Comparison of ENCODE assay signal across 32 cellular contexts in genomic region chr18:33194793-33195192, GRCh38.
DNase-seq lines count a peak whose midpoint lies in the region; ATAC-seq and TF ChIP-seq lines count a peak whose summit lies in the region.
"Had no signal": no experiment of that assay in that cellular context is flagged by ENCODE, and none has a peak within 500 bp of the region (broad histone marks: within the 10 kb centered on the region; RNA-seq: fewer than 3 reads in every experiment).

No MANE protein-coding gene starts in this region.

- no peaks in the 10 kb centered on the region for H3K27me3 Mint-ChIP-seq in WTC11 (ENCODE audit: low read depth)
- H3K27me3 Mint-ChIP-seq in stimulated activated memory B cell treated with anti-CD40 and anti-IgM and Interleukin-4, amounts not matched to agents 10 μg/mL and 1 μg/mL and 100 μg/mL, for 72 hours = no peaks in the 10 kb centered on the region
- H3K27me3 Mint-ChIP-seq: CD4-positive, alpha-beta memory T cell; CD4-positive, alpha-beta T cell; CD4-positive, CD25-positive, alpha-beta regulatory T cell; CD8-positive, alpha-beta memory T cell had no signal

- no peaks in the 10 kb centered on the region for H3K36me3 ChIP-seq in HEK293 (ENCODE audit: control insufficient read depth in 2 of 2, insufficient read depth in 1 of 2, low read length in 2 of 2)
- H3K36me3 ChIP-seq in spleen = no peaks in the 10 kb centered on the region
- H3K36me3 ChIP-seq in gastrocnemius medialis = no peaks in the 10 kb centered on the region
- H3K36me3 ChIP-seq: BE2C; BLaER1; BLaER1 treated with 17β-estradiol and CSF1 and Interleukin-3, amounts not matched to agents 10 nM and 100 nM had no signal

- H3K4me3 Mint-ChIP-seq in WTC11 = no peak overlapping the region
- no peak overlapping the region for H3K4me3 Mint-ChIP-seq in stimulated activated memory B cell treated with anti-CD40 and anti-IgM and Interleukin-4, amounts not matched to agents 10 μg/mL and 1 μg/mL and 100 μg/mL, for 72 hours
- H3K4me3 Mint-ChIP-seq: B cell; CD14-positive monocyte; CD4-positive, alpha-beta memory T cell; CD4-positive, alpha-beta T cell; CD4-positive, CD25-positive, alpha-beta regulatory T cell; CD8-positive, alpha-beta memory T cell; CD8-positive, alpha-beta T cell had no signal

- peak overlapping the region; percentile 42; the same call in 1 of the 2 replicates for H3K27ac Mint-ChIP-seq in WTC11
- no peak overlapping the region for H3K27ac Mint-ChIP-seq in stimulated activated memory B cell treated with anti-CD40 and anti-IgM and Interleukin-4, amounts not matched to agents 10 μg/mL and 1 μg/mL and 100 μg/mL, for 72 hours
- H3K27ac Mint-ChIP-seq: B cell; CD14-positive monocyte; CD4-positive, alpha-beta memory T cell; CD4-positive, alpha-beta T cell; CD4-positive, CD25-positive, alpha-beta regulatory T cell; CD8-positive, alpha-beta memory T cell; CD8-positive, alpha-beta T cell had no signal

- CTCF ChIA-PET in HEK293 (lab: Yijun Ruan, JAX) (interaction anchor here (0.7 to 0.9 kb wide), 2 partner anchors 34 to 94 kb away, joined by 3 read pairs; no protein-coding TSS in a partner anchor), WTC11 (lab: Charles Lee) (interaction anchor here (0.7 kb wide), 1 partner anchor 16 kb away, joined by 3 read pairs; no protein-coding TSS in a partner anchor)

- no peaks in the 10 kb centered on the region for H3K4me1 Mint-ChIP-seq in WTC11
- H3K4me1 Mint-ChIP-seq in stimulated activated memory B cell treated with anti-CD40 and anti-IgM and Interleukin-4, amounts not matched to agents 10 μg/mL and 1 μg/mL and 100 μg/mL, for 72 hours = no peaks in the 10 kb centered on the region
- H3K4me1 Mint-ChIP-seq: B cell; CD14-positive monocyte; CD4-positive, alpha-beta memory T cell; CD4-positive, CD25-positive, alpha-beta regulatory T cell; CD8-positive, alpha-beta memory T cell had no signal

- H3K4me1 ChIP-seq in HEK293 (ENCODE audit: control insufficient read depth, insufficient read depth, low read length) = no peaks in the 10 kb centered on the region
- no peaks in the 10 kb centered on the region for H3K4me1 ChIP-seq in spleen
- H3K4me1 ChIP-seq in gastrocnemius medialis = no peaks in the 10 kb centered on the region
- H3K4me1 ChIP-seq: A549; BE2C; BLaER1; BLaER1 treated with 17β-estradiol and CSF1 and Interleukin-3, amounts not matched to agents 10 nM and 100 nM; Caco-2 had no signal

- H3K27me3 ChIP-seq in spleen (replicated peaks in 1 of 7) (no peaks in the 10 kb centered on the region), gastrocnemius medialis (no peaks in the 10 kb centered on the region)
- H3K27me3 ChIP-seq: BE2C; BLaER1; BLaER1 treated with 17β-estradiol and CSF1 and Interleukin-3, amounts not matched to agents 10 nM and 100 nM had no signal

- TF ChIP-seq POLR2A in spleen (IDR thresholded peaks at IDR 0.05) (no peak), gastrocnemius medialis (IDR thresholded peaks at IDR 0.05) (no peak)

- TF ChIP-seq CTCF in HEK293 (tag by site-specific recombination; IDR thresholded peaks at IDR 0.05) (no peak), WTC11 (IDR thresholded peaks at IDR 0.05) (no peak), spleen (IDR thresholded peaks at IDR 0.05 in 8 of 11, conservative IDR thresholded peaks at IDR 0.05 in 3 of 11) (no peak), gastrocnemius medialis (IDR thresholded peaks at IDR 0.05 in 4 of 5, conservative IDR thresholded peaks at IDR 0.05 in 1 of 5) (no peak)

- DNase-seq in WTC11 (ENCODE audit: low spot score) (no peak), spleen (no peak), NCI-H82 treated with DMSO at 0.1 percent for 48 hours (lab: John Stamatoyannopoulos, UW; ENCODE audit: unreplicated experiment) (no peak), gastrocnemius medialis (no peak)
- DNase-seq: 8988T; ACHN; AML-193; BE2C; C1 segment of cervical spinal cord; Calu3; CD4-positive, alpha-beta memory T cell; CD4-positive, alpha-beta T cell; CD4-positive, CD25-positive, alpha-beta regulatory T cell; CD8-positive, alpha-beta memory T cell; CD8-positive, alpha-beta T cell; COR-L47; DMS 273 treated with DMSO at 0.1 percent for 48 hours; DMS153; DMS79; DMS79 treated with DMSO at 0.1 percent for 48 hours; DND-41; EL had no signal

- POLR2A ChIA-PET in HEK293 (lab: Yijun Ruan, JAX) (no interaction called here), WTC11 (lab: Charles Lee) (no interaction called here)

- intact Hi-C loops in spleen (cut with DNase I; ENCODE audit: low total_unique reads) (no loop called here), gastrocnemius medialis (cut with DNase I; ENCODE audit: low total_unique reads) (no loop called here)

- H3K9me3 ChIP-seq in HEK293 (ENCODE audit: control insufficient read depth, insufficient read depth, low read depth, low read length) (no peaks in the 10 kb centered on the region), spleen (no peaks in the 10 kb centered on the region), gastrocnemius medialis (no peaks in the 10 kb centered on the region)
- H3K9me3 ChIP-seq: A549; BE2C; BLaER1; BLaER1 treated with 17β-estradiol and CSF1 and Interleukin-3, amounts not matched to agents 10 nM and 100 nM; Caco-2 had no signal

- in situ Hi-C loops in gastrocnemius medialis (cut with MboI; ENCODE audit: low sequenced_read_pairs in 4 of 4) = no loop called here

- H3K4me3 ChIP-seq in HEK293 (ENCODE audit: low read depth, low read length) = no peak overlapping the region
- H3K4me3 ChIP-seq in spleen = no peak overlapping the region
- no peak overlapping the region for H3K4me3 ChIP-seq in gastrocnemius medialis
- H3K4me3 ChIP-seq: A549; BLaER1; BLaER1 treated with 17β-estradiol and CSF1 and Interleukin-3, amounts not matched to agents 10 nM and 100 nM had no signal

- no peaks in the 10 kb centered on the region for H3K36me3 Mint-ChIP-seq in WTC11
- no peaks in the 10 kb centered on the region for H3K36me3 Mint-ChIP-seq in stimulated activated memory B cell treated with anti-CD40 and anti-IgM and Interleukin-4, amounts not matched to agents 10 μg/mL and 1 μg/mL and 100 μg/mL, for 72 hours
- H3K36me3 Mint-ChIP-seq: CD14-positive monocyte; CD4-positive, alpha-beta memory T cell; CD4-positive, CD25-positive, alpha-beta regulatory T cell; CD8-positive, alpha-beta memory T cell; CD8-positive, alpha-beta T cell had no signal

- no peak for ATAC-seq in WTC11
- peak; percentile 34 for ATAC-seq in stimulated activated memory B cell treated with anti-CD40 and anti-IgM and Interleukin-4, amounts not matched to agents 10 μg/mL and 1 μg/mL and 100 μg/mL, for 72 hours
- ATAC-seq in gastrocnemius medialis = no peak
- ATAC-seq: A549; CD8-positive, alpha-beta T cell had no signal

- H3K9me3 Mint-ChIP-seq in WTC11 = no peaks in the 10 kb centered on the region
- H3K9me3 Mint-ChIP-seq in stimulated activated memory B cell treated with anti-CD40 and anti-IgM and Interleukin-4, amounts not matched to agents 10 μg/mL and 1 μg/mL and 100 μg/mL, for 72 hours = no peaks in the 10 kb centered on the region

- H3K27ac ChIP-seq in HEK293 (ENCODE audit: extremely low read depth, low read depth, low read length) = no peak overlapping the region
- H3K27ac ChIP-seq in spleen = no peak overlapping the region
- no peak overlapping the region for H3K27ac ChIP-seq in gastrocnemius medialis
- H3K27ac ChIP-seq: 22Rv1; A549; BLaER1; BLaER1 treated with 17β-estradiol and CSF1 and Interleukin-3, amounts not matched to agents 10 nM and 100 nM; C4-2B had no signal

TF ChIP-seq in HEK293, 187 proteins besides CTCF, POLR2A, EP300 and RAD21:
- TF ChIP-seq ZNF629 (tag by site-specific recombination; IDR thresholded peaks at IDR 0.05) = no peak
- TF ChIP-seq ZNF596 (tag by site-specific recombination; IDR thresholded peaks at IDR 0.05) = peak; percentile 91

TF ChIP-seq in WTC11, 78 proteins besides CTCF, POLR2A, EP300 and RAD21 (continues in another document):
- no peak for TF ChIP-seq ZNF138 (CRISPR knock-in tag; conservative IDR thresholded peaks at IDR 0.05)
- TF ChIP-seq ZNF532 (CRISPR knock-in tag; IDR thresholded peaks at IDR 0.05; ENCODE audit: borderline replicate concordance) = no peak
